ENCODE assay signal across 1 cellular context in the genomic region with DNA sequence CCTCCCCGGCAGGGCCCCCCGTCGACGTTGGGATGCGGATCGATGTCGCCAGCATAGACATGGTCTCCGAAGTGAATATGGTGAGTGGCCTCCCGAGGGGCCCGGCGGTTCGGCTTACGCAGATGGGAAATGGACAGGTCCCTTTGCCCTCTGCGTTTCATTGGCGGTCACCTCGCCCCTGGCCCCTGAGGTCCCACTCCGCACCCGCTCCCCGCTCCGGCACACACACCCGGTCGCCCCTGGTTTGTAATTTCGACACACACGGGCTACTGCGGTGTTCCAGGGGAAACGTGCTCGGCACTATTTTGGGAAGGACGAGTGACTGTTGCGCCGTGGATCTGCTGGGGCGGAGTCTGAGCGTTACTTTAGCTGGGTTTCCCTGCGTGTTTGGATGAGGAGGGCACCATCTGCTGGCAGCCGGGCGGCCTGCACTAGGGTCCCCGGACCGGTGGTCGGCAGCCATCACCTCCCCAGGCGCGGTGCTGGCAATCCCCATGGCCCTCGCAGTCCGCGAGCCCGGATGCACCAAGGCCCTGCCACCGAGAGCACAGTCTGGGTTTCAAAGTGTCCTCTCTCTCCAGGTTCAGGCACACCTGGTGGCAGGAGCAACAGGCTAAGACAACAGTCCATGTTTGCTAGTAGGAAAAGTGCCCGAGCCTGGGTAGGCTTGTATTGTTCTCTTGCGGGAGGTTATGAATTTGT.
TF ChIP-seq lines count a peak whose summit lies in the region.

No MANE protein-coding gene starts in this region.

TF ChIP-seq in GM23338, 12 proteins besides CTCF, POLR2A, EP300 and RAD21 (continued from another document):
- TF ChIP-seq, protein P1, sequence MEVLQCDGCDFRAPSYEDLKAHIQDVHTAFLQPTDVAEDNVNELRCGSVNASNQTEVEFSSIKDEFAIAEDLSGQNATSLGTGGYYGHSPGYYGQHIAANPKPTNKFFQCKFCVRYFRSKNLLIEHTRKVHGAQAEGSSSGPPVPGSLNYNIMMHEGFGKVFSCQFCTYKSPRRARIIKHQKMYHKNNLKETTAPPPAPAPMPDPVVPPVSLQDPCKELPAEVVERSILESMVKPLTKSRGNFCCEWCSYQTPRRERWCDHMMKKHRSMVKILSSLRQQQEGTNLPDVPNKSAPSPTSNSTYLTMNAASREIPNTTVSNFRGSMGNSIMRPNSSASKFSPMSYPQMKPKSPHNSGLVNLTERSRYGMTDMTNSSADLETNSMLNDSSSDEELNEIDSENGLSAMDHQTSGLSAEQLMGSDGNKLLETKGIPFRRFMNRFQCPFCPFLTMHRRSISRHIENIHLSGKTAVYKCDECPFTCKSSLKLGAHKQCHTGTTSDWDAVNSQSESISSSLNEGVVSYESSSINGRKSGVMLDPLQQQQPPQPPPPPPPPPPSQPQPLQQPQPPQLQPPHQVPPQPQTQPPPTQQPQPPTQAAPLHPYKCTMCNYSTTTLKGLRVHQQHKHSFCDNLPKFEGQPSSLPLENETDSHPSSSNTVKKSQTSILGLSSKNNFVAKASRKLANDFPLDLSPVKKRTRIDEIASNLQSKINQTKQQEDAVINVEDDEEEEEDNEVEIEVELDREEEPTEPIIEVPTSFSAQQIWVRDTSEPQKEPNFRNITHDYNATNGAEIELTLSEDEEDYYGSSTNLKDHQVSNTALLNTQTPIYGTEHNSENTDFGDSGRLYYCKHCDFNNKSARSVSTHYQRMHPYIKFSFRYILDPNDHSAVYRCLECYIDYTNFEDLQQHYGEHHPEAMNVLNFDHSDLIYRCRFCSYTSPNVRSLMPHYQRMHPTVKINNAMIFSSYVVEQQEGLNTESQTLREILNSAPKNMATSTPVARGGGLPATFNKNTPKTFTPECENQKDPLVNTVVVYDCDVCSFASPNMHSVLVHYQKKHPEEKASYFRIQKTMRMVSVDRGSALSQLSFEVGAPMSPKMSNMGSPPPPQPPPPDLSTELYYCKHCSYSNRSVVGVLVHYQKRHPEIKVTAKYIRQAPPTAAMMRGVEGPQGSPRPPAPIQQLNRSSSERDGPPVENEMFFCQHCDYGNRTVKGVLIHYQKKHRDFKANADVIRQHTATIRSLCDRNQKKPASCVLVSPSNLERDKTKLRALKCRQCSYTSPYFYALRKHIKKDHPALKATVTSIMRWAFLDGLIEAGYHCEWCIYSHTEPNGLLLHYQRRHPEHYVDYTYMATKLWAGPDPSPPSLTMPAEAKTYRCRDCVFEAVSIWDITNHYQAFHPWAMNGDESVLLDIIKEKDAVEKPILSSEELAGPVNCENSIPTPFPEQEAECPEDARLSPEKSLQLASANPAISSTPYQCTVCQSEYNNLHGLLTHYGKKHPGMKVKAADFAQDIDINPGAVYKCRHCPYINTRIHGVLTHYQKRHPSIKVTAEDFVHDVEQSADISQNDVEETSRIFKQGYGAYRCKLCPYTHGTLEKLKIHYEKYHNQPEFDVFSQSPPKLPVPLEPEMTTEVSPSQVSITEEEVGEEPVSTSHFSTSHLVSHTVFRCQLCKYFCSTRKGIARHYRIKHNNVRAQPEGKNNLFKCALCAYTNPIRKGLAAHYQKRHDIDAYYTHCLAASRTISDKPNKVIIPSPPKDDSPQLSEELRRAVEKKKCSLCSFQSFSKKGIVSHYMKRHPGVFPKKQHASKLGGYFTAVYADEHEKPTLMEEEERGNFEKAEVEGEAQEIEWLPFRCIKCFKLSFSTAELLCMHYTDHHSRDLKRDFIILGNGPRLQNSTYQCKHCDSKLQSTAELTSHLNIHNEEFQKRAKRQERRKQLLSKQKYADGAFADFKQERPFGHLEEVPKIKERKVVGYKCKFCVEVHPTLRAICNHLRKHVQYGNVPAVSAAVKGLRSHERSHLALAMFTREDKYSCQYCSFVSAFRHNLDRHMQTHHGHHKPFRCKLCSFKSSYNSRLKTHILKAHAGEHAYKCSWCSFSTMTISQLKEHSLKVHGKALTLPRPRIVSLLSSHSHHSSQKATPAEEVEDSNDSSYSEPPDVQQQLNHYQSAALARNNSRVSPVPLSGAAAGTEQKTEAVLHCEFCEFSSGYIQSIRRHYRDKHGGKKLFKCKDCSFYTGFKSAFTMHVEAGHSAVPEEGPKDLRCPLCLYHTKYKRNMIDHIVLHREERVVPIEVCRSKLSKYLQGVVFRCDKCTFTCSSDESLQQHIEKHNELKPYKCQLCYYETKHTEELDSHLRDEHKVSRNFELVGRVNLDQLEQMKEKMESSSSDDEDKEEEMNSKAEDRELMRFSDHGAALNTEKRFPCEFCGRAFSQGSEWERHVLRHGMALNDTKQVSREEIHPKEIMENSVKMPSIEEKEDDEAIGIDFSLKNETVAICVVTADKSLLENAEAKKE (CRISPR knock-in tag; IDR thresholded peaks at IDR 0.05) = no peak
- TF ChIP-seq ZNF114 (CRISPR knock-in tag; IDR thresholded peaks at IDR 0.05) (peak; percentile 42; the same call in 1 of the 2 replicates), ZNF331 (CRISPR knock-in tag; IDR thresholded peaks at IDR 0.05; ENCODE audit: low read depth) (no peak), STAT1 (IDR thresholded peaks at IDR 0.05; ENCODE audit: unreplicated experiment) (no peak), EZH2 (IDR thresholded peaks at IDR 0.05; ENCODE audit: low read depth, unreplicated experiment) (no peak), JUNB (IDR thresholded peaks at IDR 0.05; ENCODE audit: unreplicated experiment) (no peak), NANOG (IDR thresholded peaks at IDR 0.05; ENCODE audit: borderline replicate concordance) (no peak), EZH2phosphoT487 (IDR thresholded peaks at IDR 0.05; ENCODE audit: unreplicated experiment) (no peak), CREB1 (CRISPR knock-in tag; IDR thresholded peaks at IDR 0.05; ENCODE audit: low read depth) (no peak)
- TF ChIP-seq, protein P2, sequence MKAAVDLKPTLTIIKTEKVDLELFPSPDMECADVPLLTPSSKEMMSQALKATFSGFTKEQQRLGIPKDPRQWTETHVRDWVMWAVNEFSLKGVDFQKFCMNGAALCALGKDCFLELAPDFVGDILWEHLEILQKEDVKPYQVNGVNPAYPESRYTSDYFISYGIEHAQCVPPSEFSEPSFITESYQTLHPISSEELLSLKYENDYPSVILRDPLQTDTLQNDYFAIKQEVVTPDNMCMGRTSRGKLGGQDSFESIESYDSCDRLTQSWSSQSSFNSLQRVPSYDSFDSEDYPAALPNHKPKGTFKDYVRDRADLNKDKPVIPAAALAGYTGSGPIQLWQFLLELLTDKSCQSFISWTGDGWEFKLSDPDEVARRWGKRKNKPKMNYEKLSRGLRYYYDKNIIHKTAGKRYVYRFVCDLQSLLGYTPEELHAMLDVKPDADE (IDR thresholded peaks at IDR 0.05) = no peak
- TF ChIP-seq, protein P3, sequence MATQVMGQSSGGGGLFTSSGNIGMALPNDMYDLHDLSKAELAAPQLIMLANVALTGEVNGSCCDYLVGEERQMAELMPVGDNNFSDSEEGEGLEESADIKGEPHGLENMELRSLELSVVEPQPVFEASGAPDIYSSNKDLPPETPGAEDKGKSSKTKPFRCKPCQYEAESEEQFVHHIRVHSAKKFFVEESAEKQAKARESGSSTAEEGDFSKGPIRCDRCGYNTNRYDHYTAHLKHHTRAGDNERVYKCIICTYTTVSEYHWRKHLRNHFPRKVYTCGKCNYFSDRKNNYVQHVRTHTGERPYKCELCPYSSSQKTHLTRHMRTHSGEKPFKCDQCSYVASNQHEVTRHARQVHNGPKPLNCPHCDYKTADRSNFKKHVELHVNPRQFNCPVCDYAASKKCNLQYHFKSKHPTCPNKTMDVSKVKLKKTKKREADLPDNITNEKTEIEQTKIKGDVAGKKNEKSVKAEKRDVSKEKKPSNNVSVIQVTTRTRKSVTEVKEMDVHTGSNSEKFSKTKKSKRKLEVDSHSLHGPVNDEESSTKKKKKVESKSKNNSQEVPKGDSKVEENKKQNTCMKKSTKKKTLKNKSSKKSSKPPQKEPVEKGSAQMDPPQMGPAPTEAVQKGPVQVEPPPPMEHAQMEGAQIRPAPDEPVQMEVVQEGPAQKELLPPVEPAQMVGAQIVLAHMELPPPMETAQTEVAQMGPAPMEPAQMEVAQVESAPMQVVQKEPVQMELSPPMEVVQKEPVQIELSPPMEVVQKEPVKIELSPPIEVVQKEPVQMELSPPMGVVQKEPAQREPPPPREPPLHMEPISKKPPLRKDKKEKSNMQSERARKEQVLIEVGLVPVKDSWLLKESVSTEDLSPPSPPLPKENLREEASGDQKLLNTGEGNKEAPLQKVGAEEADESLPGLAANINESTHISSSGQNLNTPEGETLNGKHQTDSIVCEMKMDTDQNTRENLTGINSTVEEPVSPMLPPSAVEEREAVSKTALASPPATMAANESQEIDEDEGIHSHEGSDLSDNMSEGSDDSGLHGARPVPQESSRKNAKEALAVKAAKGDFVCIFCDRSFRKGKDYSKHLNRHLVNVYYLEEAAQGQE (IDR thresholded peaks at IDR 0.05; ENCODE audit: unreplicated experiment) = no peak
